13 cellular contexts compared by ENCODE assay signal in genomic region chr12:93425736-93426363, GRCh38. TPM values are rescaled to one million over a fixed set of nuclear protein-coding genes. Genes with fewer than 3 reads are reported as not detected.
DNase-seq lines count a peak whose midpoint lies in the region; ATAC-seq, FAIRE-seq and TF ChIP-seq lines count a peak whose summit lies in the region.
"Had no signal": no experiment of that assay in that cellular context is flagged by ENCODE, and none has a peak within 500 bp of the region (broad histone marks: within the 10 kb centered on the region; RNA-seq: fewer than 3 reads in every experiment).

No MANE protein-coding gene starts in this region.

- POLR2A ChIA-PET in GM12878 (lab: Charles Lee) = interaction anchor here (0.6 to 5.7 kb wide), 7 partner anchors 8 to 1254 kb away, joined by 3 to 65 read pairs (median 4); partner anchors contain the start of gene UBE2N

- DNase-seq in NCI-H82 (lab: John Stamatoyannopoulos, UW) (peak; percentile 18), NCI-H82 treated with DMSO at 0.1 percent for 48 hours (lab: John Stamatoyannopoulos, UW; ENCODE audit: unreplicated experiment) (no peak), GM12878 (ENCODE audit: low read depth, low spot score) (no peak), hepatocyte (ENCODE audit: low spot score) (no peak), HTR-8/SVneo (ENCODE audit: insufficient read length, low spot score) (no peak), CD1c-positive myeloid dendritic cell (ENCODE audit: extremely low spot score) (no peak)
- DNase-seq: foreskin melanocyte, NCI-H1694 treated with DMSO at 0.1 percent for 48 hours had no signal

- TF ChIP-seq EP300 in GM12878 (IDR thresholded peaks at IDR 0.05; ENCODE audit: borderline replicate concordance in 1 of 2, control insufficient read depth in 1 of 2, low read depth in 2 of 2, low read length in 2 of 2) = no peak

- intact Hi-C loops in GM12878 (cut with micrococcal nuclease; ENCODE audit: unreplicated experiment) = no loop called here

- peaks cover 3% of the 10 kb centered on the region; the same call in 1 of the 2 replicates for H4K20me1 ChIP-seq in GM12878 (ENCODE audit: control insufficient read depth, insufficient read depth)
- peaks cover 75% of the 10 kb centered on the region for H4K20me1 ChIP-seq in hepatocyte (ENCODE audit: insufficient read depth, poor library complexity, severe bottlenecking)

- peaks cover 83% of the 10 kb centered on the region for H3K4me1 ChIP-seq in GM12878 (ENCODE audit: control insufficient read depth, insufficient read depth, low read length)
- peaks cover 32% of the 10 kb centered on the region for H3K4me1 ChIP-seq in parathyroid adenoma
- peaks cover 13% of the 10 kb centered on the region for H3K4me1 ChIP-seq in hepatocyte (ENCODE audit: insufficient read depth)

- no peak for TF ChIP-seq RAD21 in GM12878 (IDR thresholded peaks at IDR 0.05; ENCODE audit: insufficient read depth, low read depth, low read length)

- CTCF ChIA-PET in GM12878 (lab: Yijun Ruan, JAX) = interaction anchor here (0.6 to 8.3 kb wide), 4 partner anchors 9 to 86 kb away, joined by 3 to 163 read pairs (median 10); no protein-coding TSS in a partner anchor

- H3K36me3 ChIP-seq in GM12878 (ENCODE audit: control insufficient read depth in 2 of 2, insufficient read depth in 2 of 2, low read length in 1 of 2) = peaks cover 0 to 2% of the 10 kb centered on the region in 2 experiments; a peak in 1 of 4 replicates
- no peaks in the 10 kb centered on the region for H3K36me3 ChIP-seq in parathyroid adenoma (ENCODE audit: control insufficient read depth, insufficient read depth, low read length)
- H3K36me3 ChIP-seq in hepatocyte (replicated peaks; ENCODE audit: insufficient read depth, low read depth) = no peaks in the 10 kb centered on the region

- RAD21 ChIA-PET in GM12878 (lab: Charles Lee; ENCODE audit: unreplicated experiment) = interaction anchor here (0.6 to 8.5 kb wide), 9 partner anchors 11 to 438 kb away, joined by 3 to 145 read pairs (median 5); no protein-coding TSS in a partner anchor

- in situ Hi-C loops in GM12878 (cut with MboI) = no loop called here

- no peaks in the 10 kb centered on the region for H3K9me2 ChIP-seq in hepatocyte (replicated peaks; ENCODE audit: insufficient read depth)

- H3K79me2 ChIP-seq in GM12878 (ENCODE audit: control insufficient read depth, insufficient read depth, low read length) (peaks cover 99% of the 10 kb centered on the region), parathyroid adenoma (peaks cover 33% of the 10 kb centered on the region), hepatocyte (peaks cover 100% of the 10 kb centered on the region)

- H3K4me2 ChIP-seq in GM12878 (ENCODE audit: control insufficient read depth, insufficient read depth) (peak overlapping the region; percentile 83), parathyroid adenoma (ENCODE audit: low read length) (peak overlapping the region; percentile 13), hepatocyte (no peak overlapping the region)

- H3K9ac ChIP-seq in GM12878 (ENCODE audit: control insufficient read depth, insufficient read depth, low read length) (peak overlapping the region; percentile 3; the same call in 1 of the 2 replicates), parathyroid adenoma (no peak overlapping the region)

- SMC1A ChIA-PET in GM12878 (lab: Charles Lee; ENCODE audit: uncharacterized antibody, unreplicated experiment) = interaction anchor here (0.6 to 5.7 kb wide), 18 partner anchors 10 to 879 kb away, joined by 3 to 76 read pairs (median 4); partner anchors contain the start of gene MRPL42

- H3K27me3 ChIP-seq in GM12878 (replicated peaks in 1 of 2; ENCODE audit: control insufficient read depth in 2 of 2, insufficient read depth in 2 of 2, low read length in 1 of 2) = no peaks in the 10 kb centered on the region
- no peaks in the 10 kb centered on the region for H3K27me3 ChIP-seq in parathyroid adenoma (ENCODE audit: control insufficient read depth, insufficient read depth, low read length)
- no peaks in the 10 kb centered on the region for H3K27me3 ChIP-seq in hepatocyte

- H3K27ac ChIP-seq in GM12878 (ENCODE audit: control insufficient read depth, insufficient read depth) (peak overlapping the region; percentile 69), parathyroid adenoma (no peak overlapping the region), hepatocyte (no peak overlapping the region)
- H3K27ac ChIP-seq: 22Rv1 had no signal

- no TSS peak for BruUV-seq in GM12878 (replicated peaks; lab: Mats Ljungman, UMichigan)

- H2AFZ ChIP-seq in GM12878 (ENCODE audit: control insufficient read depth, low read depth, low read length) (no peak overlapping the region), parathyroid adenoma (no peak overlapping the region), hepatocyte (no peak overlapping the region)

- no peak for TF ChIP-seq POLR2A in GM12878 (IDR thresholded peaks at IDR 0.05; ENCODE audit: low read depth, low read length)

- H3K9me3 ChIP-seq in GM12878 (replicated peaks; ENCODE audit: control insufficient read depth, insufficient read depth, low read length) (no peaks in the 10 kb centered on the region), parathyroid adenoma (ENCODE audit: control insufficient read depth, low read length) (no peaks in the 10 kb centered on the region), hepatocyte (ENCODE audit: low read depth) (no peaks in the 10 kb centered on the region)

- H3K4me3 ChIP-seq in GM12878 = peak overlapping the region; percentile 53
- H3K4me3 ChIP-seq in parathyroid adenoma (ENCODE audit: low read depth, low read length) = no peak overlapping the region
- H3K4me3 ChIP-seq in hepatocyte = no peak overlapping the region

- TF ChIP-seq CTCF in GM12878 (IDR thresholded peaks at IDR 0.05 in 2 of 3, conservative IDR thresholded peaks at IDR 0.05 in 1 of 3; ENCODE audit: control insufficient read depth in 2 of 3, extremely low read depth in 1 of 3, insufficient read depth in 1 of 3, low read depth in 3 of 3, low read length in 3 of 3) (no peak), parathyroid adenoma (IDR thresholded peaks at IDR 0.05) (no peak), hepatocyte (IDR thresholded peaks at IDR 0.05; ENCODE audit: poor library complexity) (no peak)

- 2% methylated on average over 8 of the region's 8 CpGs for WGBS in GM12878 (ENCODE audit: insufficient coverage, insufficient replicate concordance, low lambda C conversion rate, missing lambda C conversion rate)
- 78% methylated on average over 8 of the region's 8 CpGs for WGBS in hepatocyte (ENCODE audit: low lambda C conversion rate, missing lambda C conversion rate)

- FAIRE-seq in GM12878 (lab: Jason Lieb, UNC) = no peak
- no peak for FAIRE-seq in HTR-8/SVneo (lab: Jason Lieb, UNC)
- FAIRE-seq: colon had no signal

- ATAC-seq in HG02623 (IDR thresholded peaks at IDR 0.05; ENCODE audit: unreplicated experiment) (peak; percentile 9), GM12878 (peak; percentile 56)
- ATAC-seq: left lobe of liver had no signal

RNA-seq across cellular contexts. Expression of gene UBE2N, which starts 15.9 kb away (rescaled TPM):
- 47.0 and 47.3 TPM in 2 replicates for total RNA-seq in GM12878 (2013; cell fraction: nucleolus; rRNA removed)
- total RNA-seq in GM12878 (2014; rRNA removed) (316 and 345 TPM in 2 replicates), GM12878 (2014; rRNA removed; fragmentation: Illumina TruSeq; extraction: Trizol) (301 and 306 TPM in 2 replicates), GM12878 (2021) (242 and 243 TPM in 2 replicates), hepatocyte (50.9 and 59.1 TPM in 2 replicates)
- polyA plus RNA-seq in GM12878 (2011; ENCODE audit: low read depth) = 39.6 TPM
- polyA plus RNA-seq in GM12878 (2011; rRNA removed) (312 and 365 TPM in 2 replicates), GM12878 (2014; fragmentation: Illumina TruSeq; extraction: Trizol) (394 and 481 TPM in 2 replicates), GM12878 (2014; fragmentation: Nextera tagmentation; extraction: Ambion mirVana) (100 to 1,000 TPM; 699 to 945 TPM), GM12878 (2014; rRNA removed) (492 and 503 TPM in 2 replicates), GM12878 (2016; fragmentation: Nextera tagmentation; extraction: Ambion mirVana) (100 to 1,000 TPM; 522 to 545 TPM), hepatocyte (121 and 131 TPM in 2 replicates)
- 152 and 211 TPM in 2 replicates for polyA plus RNA-seq in GM12878 (2011; cell fraction: cytosol; rRNA removed)
- polyA plus RNA-seq in GM12878 (2011; cell fraction: nucleus; rRNA removed) = 93.2 and 152 TPM in 2 replicates
- polyA plus RNA-seq in GM12878 (2012) = 190 and 239 TPM in 2 replicates
- 159 and 169 TPM in 2 replicates for polyA minus RNA-seq in GM12878 (2011; rRNA and poly(A)+ RNA removed)
- polyA minus RNA-seq in GM12878 (2011; cell fraction: cytosol; rRNA and poly(A)+ RNA removed) = 60.4 and 74.1 TPM in 2 replicates
- 11.5 and 18.6 TPM in 2 replicates for polyA minus RNA-seq in GM12878 (2011; cell fraction: nucleus; rRNA and poly(A)+ RNA removed)

RNA-seq across cellular contexts. Expression of gene MRPL42, which starts 41.5 kb away (rescaled TPM):
- total RNA-seq in GM12878 (2013; cell fraction: nucleolus; rRNA removed) = 69.6 and 75.3 TPM in 2 replicates
- total RNA-seq in GM12878 (2014; rRNA removed) = 65.1 and 84.1 TPM in 2 replicates
- 78.1 and 82.3 TPM in 2 replicates for total RNA-seq in GM12878 (2014; rRNA removed; fragmentation: Illumina TruSeq; extraction: Trizol)
- 77.9 and 81.0 TPM in 2 replicates for total RNA-seq in GM12878 (2021)
- 54.8 TPM for polyA plus RNA-seq in GM12878 (2011; ENCODE audit: low read depth)
- polyA plus RNA-seq in GM12878 (2011; rRNA removed) = 132 and 211 TPM in 2 replicates
- 42.2 and 80.1 TPM in 2 replicates for polyA plus RNA-seq in GM12878 (2011; cell fraction: cytosol; rRNA removed)
- 35.0 and 35.5 TPM in 2 replicates for polyA plus RNA-seq in GM12878 (2011; cell fraction: nucleus; rRNA removed)
- 40.2 and 48.4 TPM in 2 replicates for polyA plus RNA-seq in GM12878 (2012)
- 120 and 147 TPM in 2 replicates for polyA plus RNA-seq in GM12878 (2014; fragmentation: Illumina TruSeq; extraction: Trizol)
- 100 to 1,000 TPM; 281 to 427 TPM for polyA plus RNA-seq in GM12878 (2014; fragmentation: Nextera tagmentation; extraction: Ambion mirVana)
- polyA plus RNA-seq in GM12878 (2014; rRNA removed) = 55.0 and 87.6 TPM in 2 replicates
- polyA plus RNA-seq in GM12878 (2016; fragmentation: Nextera tagmentation; extraction: Ambion mirVana) = 100 to 1,000 TPM; 174 to 181 TPM
- 43.2 and 110 TPM in 2 replicates for polyA minus RNA-seq in GM12878 (2011; rRNA and poly(A)+ RNA removed)
- 16.0 and 20.5 TPM in 2 replicates for polyA minus RNA-seq in GM12878 (2011; cell fraction: cytosol; rRNA and poly(A)+ RNA removed)
- polyA minus RNA-seq in GM12878 (2011; cell fraction: nucleus; rRNA and poly(A)+ RNA removed) = 12.8 and 13.7 TPM in 2 replicates
- total RNA-seq in hepatocyte = 111 and 112 TPM in 2 replicates
- polyA plus RNA-seq in hepatocyte = 63.3 and 74.9 TPM in 2 replicates

RNA-seq across cellular contexts. Expression of gene NUDT4, which starts 48.1 kb away (rescaled TPM):
- 56.5 and 57.3 TPM in 2 replicates for total RNA-seq in GM12878 (2013; cell fraction: nucleolus; rRNA removed)
- total RNA-seq in GM12878 (2014; rRNA removed) (70.4 and 77.0 TPM in 2 replicates), GM12878 (2014; rRNA removed; fragmentation: Illumina TruSeq; extraction: Trizol) (89.9 and 91.6 TPM in 2 replicates), GM12878 (2021) (81.1 and 82.9 TPM in 2 replicates), hepatocyte (243 and 265 TPM in 2 replicates)
- polyA plus RNA-seq in GM12878 (2011; ENCODE audit: low read depth) = 27.8 TPM
- polyA plus RNA-seq in GM12878 (2011; rRNA removed) (61.8 and 103 TPM in 2 replicates), GM12878 (2014; fragmentation: Illumina TruSeq; extraction: Trizol) (84.0 and 110 TPM in 2 replicates), GM12878 (2014; fragmentation: Nextera tagmentation; extraction: Ambion mirVana) (10 to 100 TPM; 26.6 to 36.6 TPM), GM12878 (2014; rRNA removed) (53.3 and 56.8 TPM in 2 replicates), GM12878 (2016; fragmentation: Nextera tagmentation; extraction: Ambion mirVana) (10 to 100 TPM; 27.0 to 64.4 TPM), hepatocyte (123 and 151 TPM in 2 replicates)
- 20.3 and 24.5 TPM in 2 replicates for polyA plus RNA-seq in GM12878 (2011; cell fraction: cytosol; rRNA removed)
- 9.7 and 12.0 TPM in 2 replicates for polyA plus RNA-seq in GM12878 (2011; cell fraction: nucleus; rRNA removed)
- polyA plus RNA-seq in GM12878 (2012) = 60.5 and 61.5 TPM in 2 replicates
- 27.8 and 40.1 TPM in 2 replicates for polyA minus RNA-seq in GM12878 (2011; rRNA and poly(A)+ RNA removed)
- polyA minus RNA-seq in GM12878 (2011; cell fraction: cytosol; rRNA and poly(A)+ RNA removed) = 21.4 and 23.3 TPM in 2 replicates
- 11.8 and 22.6 TPM in 2 replicates for polyA minus RNA-seq in GM12878 (2011; cell fraction: nucleus; rRNA and poly(A)+ RNA removed)
